In genomic region chr3:194561306-194561974, GRCh38 we compare ENCODE assay signal across 1 cellular context.
TF ChIP-seq lines count a peak whose summit lies in the region.

No MANE protein-coding gene starts in this region.

TF ChIP-seq in K562, 482 proteins besides CTCF, POLR2A, EP300 and RAD21 (continued from another document and continues in another):
- peak; percentile 65 for TF ChIP-seq ZNF395 (CRISPR knock-in tag; IDR thresholded peaks at IDR 0.05)
- TF ChIP-seq CBFA2T3 (IDR thresholded peaks at IDR 0.05) = peak; percentile 59; the same call in 1 of the 2 replicates
- peak in 1 of 2 experiments; percentile 52; a peak in 2 of 4 replicates for TF ChIP-seq TRIM24 (IDR thresholded peaks at IDR 0.05)
- TF ChIP-seq ZNF707 (CRISPR knock-in tag; conservative IDR thresholded peaks at IDR 0.05) = no peak
- TF ChIP-seq USF2 (CRISPR knock-in tag; IDR thresholded peaks at IDR 0.05) = no peak
- no peak for TF ChIP-seq POLR2G (IDR thresholded peaks at IDR 0.05; ENCODE audit: low read depth, low read length)
- no peak for TF ChIP-seq DLX4 (CRISPR knock-in tag; IDR thresholded peaks at IDR 0.05)
- TF ChIP-seq TEAD2 (tag; IDR thresholded peaks at IDR 0.05) = no peak
- peak; percentile 75; the same call in 1 of the 2 replicates for TF ChIP-seq ZEB2 (IDR thresholded peaks at IDR 0.05)
- TF ChIP-seq KAT2B (IDR thresholded peaks at IDR 0.05; ENCODE audit: low read depth, low read length) = no peak
- no peak for TF ChIP-seq BDP1 (IDR thresholded peaks at IDR 0.05; ENCODE audit: insufficient read depth, insufficient read length)
- TF ChIP-seq STAT5A (IDR thresholded peaks at IDR 0.05; ENCODE audit: borderline replicate concordance, low read length) = peak; percentile 6; the same call in 1 of the 2 replicates
- no peak for TF ChIP-seq ZFP91 (CRISPR knock-in tag; IDR thresholded peaks at IDR 0.05)
- TF ChIP-seq GTF2E2 (tag; IDR thresholded peaks at IDR 0.05) = peak; percentile 52; the same call in 1 of the 2 replicates
- no peak for TF ChIP-seq U2AF1 (optimal IDR thresholded peaks at IDR 0.05; ENCODE audit: low read depth, low read length)
- no peak for TF ChIP-seq KAT8 (IDR thresholded peaks at IDR 0.05; ENCODE audit: low read depth)
- TF ChIP-seq ZNF318 (IDR thresholded peaks at IDR 0.05; ENCODE audit: borderline replicate concordance in 1 of 2, low read depth in 1 of 2) = peak in 1 of 2 experiments; percentile 93; a peak in 2 of 4 replicates
- TF ChIP-seq ZNF384 (IDR thresholded peaks at IDR 0.05; ENCODE audit: low read depth, low read length) = no peak
- peak; percentile 57 for TF ChIP-seq TAF9B (IDR thresholded peaks at IDR 0.05; ENCODE audit: partially characterized antibody)
- TF ChIP-seq RFX1 (IDR thresholded peaks at IDR 0.05) = no peak
- peak; percentile 60; the same call in 1 of the 2 replicates for TF ChIP-seq ZNF589 (CRISPR knock-in tag; IDR thresholded peaks at IDR 0.05; ENCODE audit: low read depth)
- TF ChIP-seq POU5F1 (IDR thresholded peaks at IDR 0.05; ENCODE audit: borderline replicate concordance, low read depth, low read length, partially characterized antibody) = no peak
- no peak for TF ChIP-seq UBTF (IDR thresholded peaks at IDR 0.05; ENCODE audit: borderline replicate concordance in 1 of 2, low read depth in 2 of 2, low read length in 2 of 2)
- TF ChIP-seq KDM1A (IDR thresholded peaks at IDR 0.05) = peak; percentile 90 to 92
- peak; percentile 35; the same call in 1 of the 2 replicates for TF ChIP-seq NFIC (IDR thresholded peaks at IDR 0.05)
- no peak for TF ChIP-seq SMAD2 (IDR thresholded peaks at IDR 0.05; ENCODE audit: low read depth, low read length)
- peak; percentile 65; the same call in 1 of the 2 replicates for TF ChIP-seq ZNF584 (CRISPR knock-in tag; IDR thresholded peaks at IDR 0.05; ENCODE audit: low read depth)
- no peak for TF ChIP-seq FUS (optimal IDR thresholded peaks at IDR 0.05; ENCODE audit: low read depth, low read length)
- TF ChIP-seq CREM (IDR thresholded peaks at IDR 0.05; ENCODE audit: low read depth) = peak; percentile 76
- peak; percentile 80 for TF ChIP-seq MAFK (IDR thresholded peaks at IDR 0.05; ENCODE audit: low read length)
- TF ChIP-seq PREB (CRISPR knock-in tag; IDR thresholded peaks at IDR 0.05) = no peak
- peak; percentile 45 for TF ChIP-seq VEZF1 (CRISPR knock-in tag; IDR thresholded peaks at IDR 0.05)
- no peak; the same call in 1 of the 2 replicates for TF ChIP-seq PML (IDR thresholded peaks at IDR 0.05; ENCODE audit: low read length)
- no peak for TF ChIP-seq HINFP (tag; conservative IDR thresholded peaks at IDR 0.05; ENCODE audit: low read depth)
- no peak for TF ChIP-seq NR2C1 (IDR thresholded peaks at IDR 0.05)
- 0 out of 2 replicates have a peak, but pooled peaks have one; percentile 20 for TF ChIP-seq NR2C1 (tag; IDR thresholded peaks at IDR 0.05)
- no peak for TF ChIP-seq IRF2 (CRISPR knock-in tag; IDR thresholded peaks at IDR 0.05)
- peak; percentile 56 for TF ChIP-seq BRD9 (IDR thresholded peaks at IDR 0.05; ENCODE audit: low read depth, partially characterized antibody)
- TF ChIP-seq SAFB2 (IDR thresholded peaks at IDR 0.05; ENCODE audit: borderline replicate concordance, low read depth, low read length, severe bottlenecking) = no peak
- no peak for TF ChIP-seq SP2 (IDR thresholded peaks at IDR 0.05; ENCODE audit: extremely low read depth, low read depth, low read length, poor library complexity, severe bottlenecking)
- TF ChIP-seq SRF (CRISPR knock-in tag; IDR thresholded peaks at IDR 0.05) = no peak
